In the genomic region with DNA sequence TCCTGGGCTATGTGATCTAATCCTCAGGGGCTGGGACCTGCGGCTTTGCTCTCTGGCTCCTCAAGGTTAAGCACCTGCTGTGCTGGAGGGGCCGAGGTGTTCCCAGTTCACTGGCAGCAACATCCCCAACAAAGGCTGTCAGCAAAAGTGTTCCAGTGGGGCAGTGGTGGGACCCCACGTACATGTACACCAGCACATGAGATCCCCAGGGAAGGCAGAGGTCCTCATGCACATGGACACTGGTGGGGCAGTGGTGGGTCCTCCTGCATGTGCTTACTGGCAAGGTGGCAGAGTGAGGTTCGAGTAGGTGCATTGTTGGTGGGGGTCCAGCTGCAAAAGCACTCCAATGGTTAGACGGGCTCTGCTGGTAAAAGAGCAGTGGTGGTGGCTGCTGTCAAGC, we compare ENCODE assay signal across 25 cellular contexts.
DNase-seq lines count a peak whose midpoint lies in the region; ATAC-seq and TF ChIP-seq lines count a peak whose summit lies in the region.
"Had no signal": no experiment of that assay in that cellular context is flagged by ENCODE, and none has a peak within 500 bp of the region (broad histone marks: within the 10 kb centered on the region; RNA-seq: fewer than 3 reads in every experiment).

No MANE protein-coding gene starts in this region.

- H3K4me1 ChIP-seq in heart left ventricle (peaks cover 0 to 7% (median 2%) of the 10 kb centered on the region in 12 donors), neural progenitor cell (no peaks in the 10 kb centered on the region), sigmoid colon (peaks cover 0 to 7% (median 0%) of the 10 kb centered on the region in 4 donors), transverse colon (no peaks in the 10 kb centered on the region)
- H3K4me1 ChIP-seq: BE2C had no signal

- peaks cover 26% of the 10 kb centered on the region for H3K9me3 Mint-ChIP-seq in neural progenitor cell

- DNase-seq in Right ventricle myocardium inferior (ENCODE audit: missing footprints) (peak; percentile 63), heart left ventricle (no peak), neural progenitor cell (ENCODE audit: low spot score) (no peak), sigmoid colon (peak; percentile 55), transverse colon (no peak), RKO (ENCODE audit: low spot score) (no peak)
- no peak for DNase-seq in stimulated activated naive CD4-positive, alpha-beta T cell treated with Interleukin-2 at 50 U/mL for 16 hours (lab: John Stamatoyannopoulos, UW)
- DNase-seq: 8988T; ACHN; BE2C; C1 segment of cervical spinal cord; CD4-positive, alpha-beta memory T cell; CD4-positive, CD25-positive, alpha-beta regulatory T cell; CD8-positive, alpha-beta memory T cell; COR-L47; DMS 273 treated with DMSO at 0.1 percent for 48 hours; DMS153; DMS53; DMS79; DND-41; EL; GDM1 had no signal

- no peak overlapping the region for H3K9ac ChIP-seq in neural progenitor cell
- H3K9ac ChIP-seq: BLaER1 had no signal

- peaks cover 0 to 24% (median 2%) of the 10 kb centered on the region in 12 donors for H3K9me3 ChIP-seq in heart left ventricle
- no peaks in the 10 kb centered on the region for H3K9me3 ChIP-seq in neural progenitor cell (ENCODE audit: low read depth)
- no peaks in the 10 kb centered on the region for H3K9me3 ChIP-seq in sigmoid colon
- no peaks in the 10 kb centered on the region for H3K9me3 ChIP-seq in transverse colon
- H3K9me3 ChIP-seq: BE2C had no signal

- TF ChIP-seq POLR2A in heart left ventricle (IDR thresholded peaks at IDR 0.05), result no peak
- TF ChIP-seq POLR2A in sigmoid colon (IDR thresholded peaks at IDR 0.05), result no peak
- TF ChIP-seq POLR2A in transverse colon (IDR thresholded peaks at IDR 0.05), result no peak

- peaks cover 8% of the 10 kb centered on the region for H3K27me3 Mint-ChIP-seq in neural progenitor cell (ENCODE audit: insufficient read depth, low read depth)
- H3K27me3 Mint-ChIP-seq: CD4-positive, alpha-beta memory T cell; CD4-positive, CD25-positive, alpha-beta regulatory T cell; CD8-positive, alpha-beta memory T cell had no signal

- no peaks in the 10 kb centered on the region for H3K36me3 ChIP-seq in heart left ventricle
- no peaks in the 10 kb centered on the region for H3K36me3 ChIP-seq in neural progenitor cell
- no peaks in the 10 kb centered on the region for H3K36me3 ChIP-seq in sigmoid colon
- no peaks in the 10 kb centered on the region for H3K36me3 ChIP-seq in transverse colon
- H3K36me3 ChIP-seq: BE2C, BLaER1 had no signal

- H3K4me3 ChIP-seq in heart left ventricle (no peak overlapping the region), neural progenitor cell (no peak overlapping the region), sigmoid colon (no peak overlapping the region), transverse colon (no peak overlapping the region)
- H3K4me3 ChIP-seq: BLaER1, GM12878 had no signal

- peak overlapping the region; percentile 34 for H3K27ac Mint-ChIP-seq in neural progenitor cell
- H3K27ac Mint-ChIP-seq: CD14-positive monocyte; CD4-positive, alpha-beta memory T cell; CD4-positive, CD25-positive, alpha-beta regulatory T cell; CD8-positive, alpha-beta memory T cell had no signal

- no peak overlapping the region for H2AFZ ChIP-seq in neural progenitor cell (replicated peaks)

- in situ Hi-C loops in transverse colon (cut with MboI; ENCODE audit: low pct_ligation_motif_present in 1 of 4, low pct_unique_long_range_greater_than_20kb in 1 of 4, low sequenced_read_pairs in 3 of 4), result no loop called here

- TF ChIP-seq EP300 in sigmoid colon (IDR thresholded peaks at IDR 0.05) (no peak), transverse colon (IDR thresholded peaks at IDR 0.05; ENCODE audit: low read depth) (no peak)

- no peaks in the 10 kb centered on the region for H4K20me1 ChIP-seq in neural progenitor cell (ENCODE audit: low read depth)
- H4K20me1 ChIP-seq: BLaER1 had no signal

- WGBS in heart left ventricle, 4 donors, result 74 to 76% (median 74%) methylated on average over 5 of the region's 5 CpGs
- 43 to 62% methylated on average over 5 of the region's 5 CpGs for WGBS in sigmoid colon, 2 donors
- 46 to 70% methylated on average over 2 to 5 of the region's 5 CpGs for WGBS in transverse colon (ENCODE audit: low coverage in 1 of 2), 2 donors

- no peak for TF ChIP-seq CTCF in heart left ventricle (IDR thresholded peaks at IDR 0.05)
- no peak for TF ChIP-seq CTCF in neural progenitor cell (IDR thresholded peaks at IDR 0.05)
- TF ChIP-seq CTCF in sigmoid colon (IDR thresholded peaks at IDR 0.05), result no peak
- TF ChIP-seq CTCF in transverse colon (IDR thresholded peaks at IDR 0.05), result no peak

- H3K27me3 ChIP-seq in heart left ventricle, result no peaks in the 10 kb centered on the region
- no peaks in the 10 kb centered on the region for H3K27me3 ChIP-seq in neural progenitor cell
- no peaks in the 10 kb centered on the region for H3K27me3 ChIP-seq in sigmoid colon
- no peaks in the 10 kb centered on the region for H3K27me3 ChIP-seq in transverse colon
- H3K27me3 ChIP-seq: BE2C, BLaER1 had no signal

- H3F3A ChIP-seq in neural progenitor cell (ENCODE audit: low read depth), result no peaks in the 10 kb centered on the region

- no peak overlapping the region for H3K4me2 ChIP-seq in neural progenitor cell
- H3K4me2 ChIP-seq: BLaER1 had no signal

- peaks cover 2% of the 10 kb centered on the region for H3K36me3 Mint-ChIP-seq in neural progenitor cell
- H3K36me3 Mint-ChIP-seq: CD14-positive monocyte; CD4-positive, alpha-beta memory T cell; CD4-positive, CD25-positive, alpha-beta regulatory T cell; CD8-positive, alpha-beta memory T cell had no signal

- no peak overlapping the region for H3K4me3 Mint-ChIP-seq in neural progenitor cell
- H3K4me3 Mint-ChIP-seq: CD14-positive monocyte; CD4-positive, alpha-beta memory T cell; CD8-positive, alpha-beta memory T cell had no signal

- peaks cover 9% of the 10 kb centered on the region for H3K4me1 Mint-ChIP-seq in neural progenitor cell
- H3K4me1 Mint-ChIP-seq: CD14-positive monocyte; CD4-positive, alpha-beta memory T cell; CD4-positive, CD25-positive, alpha-beta regulatory T cell; CD8-positive, alpha-beta memory T cell had no signal

- no peak for ATAC-seq in Right ventricle myocardium inferior
- no peak for ATAC-seq in heart left ventricle
- ATAC-seq: GM12878 had no signal

- no peaks in the 10 kb centered on the region for H3K79me2 ChIP-seq in neural progenitor cell (ENCODE audit: low read depth)

- H3K27ac ChIP-seq in heart left ventricle, result no peak overlapping the region
- no peak overlapping the region for H3K27ac ChIP-seq in neural progenitor cell
- no peak overlapping the region for H3K27ac ChIP-seq in sigmoid colon
- no peak overlapping the region for H3K27ac ChIP-seq in transverse colon
- H3K27ac ChIP-seq: BLaER1 had no signal

- intact Hi-C loops in Right ventricle myocardium inferior (cut with DNase I) (no loop called here), heart left ventricle (cut with DNase I) (no loop called here), sigmoid colon (cut with DNase I) (no loop called here), transverse colon (cut with DNase I; ENCODE audit: low total_unique reads) (no loop called here)

Comparison
In these comparisons a context has a peak if more than half of its experiments do, and no peak if none do; other contexts are left out.
1. DNase-seq: peak in Right ventricle myocardium inferior (single experiment) and sigmoid colon (single experiment); none in heart left ventricle (0 of 5), neural progenitor cell (single experiment), transverse colon (single experiment), RKO (single experiment) and stimulated activated naive CD4-positive, alpha-beta T cell treated with Interleukin-2 at 50 U/mL for 16 hours (single experiment).